In genomic region chr20:14820771-14821170, GRCh38 we compare ENCODE assay signal across 20 cellular contexts.
DNase-seq lines count a peak whose midpoint lies in the region; ATAC-seq and TF ChIP-seq lines count a peak whose summit lies in the region.
"Had no signal": no experiment of that assay in that cellular context is flagged by ENCODE, and none has a peak within 500 bp of the region (broad histone marks: within the 10 kb centered on the region; RNA-seq: fewer than 3 reads in every experiment).

No MANE protein-coding gene starts in this region.

- no peak for ATAC-seq in HG03439 (IDR thresholded peaks at IDR 0.05; ENCODE audit: unreplicated experiment)
- no peak for ATAC-seq in left colon
- ATAC-seq: gastroesophageal sphincter, T-cell, upper lobe of right lung had no signal

- H3K9me3 Mint-ChIP-seq in brain = peaks cover 2 to 16% (median 5%) of the 10 kb centered on the region in 5 experiments

- no peak for TF ChIP-seq CTCF in brain (conservative IDR thresholded peaks at IDR 0.05)
- TF ChIP-seq CTCF in retinal pigment epithelial cell (conservative IDR thresholded peaks at IDR 0.05; ENCODE audit: low read depth, low read length) = no peak

- peaks cover 43% of the 10 kb centered on the region for H3K4me1 Mint-ChIP-seq in brain
- H3K4me1 Mint-ChIP-seq: T-cell had no signal

- no peak overlapping the region for H3K4me3 ChIP-seq in retinal pigment epithelial cell (ENCODE audit: low read length)
- H3K4me3 ChIP-seq: BLaER1, cardiac muscle cell, gastroesophageal sphincter, upper lobe of right lung had no signal

- peak overlapping the region in 4 of 5 experiments; percentile 48 to 77 (median 64) for H3K27ac Mint-ChIP-seq in brain
- H3K27ac Mint-ChIP-seq: T-cell had no signal

- intact Hi-C loops in left colon (cut with DNase I, micrococcal nuclease) = no loop called here

- DNase-seq in NCI-H2029 (lab: John Stamatoyannopoulos, UW) (peak; percentile 3), NCI-H2029 treated with DMSO at 0.1 percent for 48 hours (lab: John Stamatoyannopoulos, UW) (no peak), NCI-H345 (lab: John Stamatoyannopoulos, UW) (peak; percentile 85), retinal pigment epithelial cell (ENCODE audit: low read depth) (peak; percentile 100), NCI-H1436 treated with DMSO at 0.1 percent for 48 hours (lab: John Stamatoyannopoulos, UW) (no peak), left colon (no peak)
- DNase-seq: activated CD4-positive, alpha-beta T cell treated with anti-CD3 and anti-CD28 coated beads for 48 hours; dermis blood vessel endothelial cell; GDM1; kidney glomerular epithelial cell; NCI-H1436; NCI-H524; occipital lobe; T-cell; upper lobe of right lung had no signal

- peaks cover 4% of the 10 kb centered on the region for H3K36me3 Mint-ChIP-seq in brain
- H3K36me3 Mint-ChIP-seq: T-cell had no signal

- H3K4me3 Mint-ChIP-seq in brain = peak overlapping the region; percentile 10 to 53 (median 25)
- H3K4me3 Mint-ChIP-seq: T-cell had no signal

- H3K27me3 Mint-ChIP-seq in brain = peaks cover 4% of the 10 kb centered on the region
- H3K27me3 Mint-ChIP-seq: T-cell had no signal

Comparison
In these comparisons a context has a peak if more than half of its experiments do, and no peak if none do; other contexts are left out.
1. DNase-seq: peak in NCI-H2029 (single experiment), NCI-H345 (single experiment) and retinal pigment epithelial cell (single experiment); none in NCI-H2029 treated with DMSO at 0.1 percent for 48 hours (single experiment), NCI-H1436 treated with DMSO at 0.1 percent for 48 hours (single experiment) and left colon (0 of 2).